ENCODE assay signal across 9 cellular contexts in the genomic region with DNA sequence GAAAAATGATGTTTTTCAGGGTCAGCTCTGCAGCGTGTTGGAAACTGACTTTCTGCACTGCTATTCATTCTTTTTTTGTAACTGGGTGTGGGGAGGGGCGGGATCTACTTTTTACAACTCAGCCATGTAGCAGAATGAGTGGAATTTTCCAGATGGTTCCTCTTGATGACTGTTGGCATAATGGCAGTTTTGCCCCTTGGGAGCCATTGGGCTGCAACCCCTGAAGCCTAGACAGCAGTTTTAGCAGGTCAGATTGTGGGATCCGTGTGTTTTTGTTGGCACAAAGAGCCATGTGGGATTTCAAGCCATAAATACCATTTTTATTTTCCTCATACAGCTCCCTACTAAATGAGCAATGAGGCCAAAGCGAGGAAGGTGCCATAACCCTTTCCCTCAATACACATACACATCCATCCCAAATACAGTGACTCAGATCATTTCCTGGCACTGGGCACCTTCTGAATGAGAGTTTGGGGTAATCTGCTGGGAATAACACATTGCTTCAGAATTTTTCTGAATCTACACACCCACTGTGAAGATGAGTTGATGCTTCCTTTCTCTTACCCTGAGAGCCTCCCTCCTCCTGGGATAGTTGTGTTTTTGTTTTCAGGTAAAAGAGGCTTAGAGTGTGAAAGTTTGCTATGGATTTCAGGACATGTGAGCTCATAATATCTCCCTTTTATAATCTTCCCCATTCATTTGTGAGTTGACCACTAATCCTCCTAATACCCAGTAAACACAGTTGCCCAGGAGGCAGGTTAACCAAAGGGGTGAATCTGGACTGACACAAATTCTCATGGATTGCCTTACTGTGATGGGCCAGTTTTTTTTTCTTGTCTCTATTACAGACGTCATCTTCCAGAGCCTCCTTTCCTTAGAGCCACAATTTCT. TPM values are rescaled to one million over a fixed set of nuclear protein-coding genes. Genes with fewer than 3 reads are reported as not detected.
DNase-seq lines count a peak whose midpoint lies in the region; ATAC-seq, FAIRE-seq and TF ChIP-seq lines count a peak whose summit lies in the region.
"Had no signal": no experiment of that assay in that cellular context is flagged by ENCODE, and none has a peak within 500 bp of the region (broad histone marks: within the 10 kb centered on the region; RNA-seq: fewer than 3 reads in every experiment).

No MANE protein-coding gene starts in this region.

- H3K4me3 ChIP-seq in epithelial cell of esophagus (ENCODE audit: low read length) (no peak overlapping the region), mucosa of descending colon (no peak overlapping the region)

- H3K9me3 Mint-ChIP-seq in activated T-helper 17 cell treated with anti-CD3 and anti-CD28 coated beads, Interleukin-2, amount 50 U/mL, for 72 hours = no peaks in the 10 kb centered on the region
- no peaks in the 10 kb centered on the region for H3K9me3 Mint-ChIP-seq in glutamatergic neuron (ENCODE audit: unreplicated experiment)

- H3K36me3 Mint-ChIP-seq in activated T-helper 17 cell treated with anti-CD3 and anti-CD28 coated beads, Interleukin-2, amount 50 U/mL, for 72 hours (ENCODE audit: low read depth) = peaks cover 51% of the 10 kb centered on the region
- H3K36me3 Mint-ChIP-seq in glutamatergic neuron (ENCODE audit: unreplicated experiment) = no peaks in the 10 kb centered on the region

- H3K4me3 Mint-ChIP-seq in activated T-helper 17 cell treated with anti-CD3 and anti-CD28 coated beads, Interleukin-2, amount 50 U/mL, for 72 hours = no peak overlapping the region
- no peak overlapping the region for H3K4me3 Mint-ChIP-seq in glutamatergic neuron (ENCODE audit: unreplicated experiment)

- peaks cover 24% of the 10 kb centered on the region for H3K4me1 Mint-ChIP-seq in activated T-helper 17 cell treated with anti-CD3 and anti-CD28 coated beads, Interleukin-2, amount 50 U/mL, for 72 hours
- H3K4me1 Mint-ChIP-seq in glutamatergic neuron (ENCODE audit: low read depth, unreplicated experiment) = peaks cover 16% of the 10 kb centered on the region

- no peaks in the 10 kb centered on the region for H3K27me3 Mint-ChIP-seq in activated T-helper 17 cell treated with anti-CD3 and anti-CD28 coated beads, Interleukin-2, amount 50 U/mL, for 72 hours
- peaks cover 2% of the 10 kb centered on the region for H3K27me3 Mint-ChIP-seq in glutamatergic neuron (ENCODE audit: unreplicated experiment)

- TF ChIP-seq CTCF in epithelial cell of esophagus (IDR thresholded peaks at IDR 0.05; ENCODE audit: insufficient read depth, low read depth, low read length, missing control alignments) = no peak
- TF ChIP-seq CTCF in mucosa of descending colon (IDR thresholded peaks at IDR 0.05) = no peak
- no peak for TF ChIP-seq CTCF in glutamatergic neuron (IDR thresholded peaks at IDR 0.05; ENCODE audit: partially characterized antibody, unreplicated experiment)

- no peaks in the 10 kb centered on the region for H3K36me3 ChIP-seq in mucosa of descending colon (ENCODE audit: low read depth)

- H3K4me1 ChIP-seq in mucosa of descending colon (ENCODE audit: low read depth) = peaks cover 57% of the 10 kb centered on the region

- peak; percentile 47 for DNase-seq in NCI-H2171 (lab: John Stamatoyannopoulos, UW)
- DNase-seq in epithelial cell of esophagus (ENCODE audit: low read depth) = peak; percentile 47
- peak in 1 of 3 donors; percentile 75 for DNase-seq in mucosa of descending colon
- no peak for DNase-seq in glutamatergic neuron
- no peak for DNase-seq in nucleus accumbens (lab: John Stamatoyannopoulos, UW)
- no peak for DNase-seq in NCI-H1092 (lab: John Stamatoyannopoulos, UW)
- DNase-seq: cortex of kidney had no signal

- intact Hi-C loops in mucosa of descending colon (cut with DNase I, micrococcal nuclease) = no loop called here

- H3K9me3 ChIP-seq in mucosa of descending colon = no peaks in the 10 kb centered on the region

- FAIRE-seq in A204.1 (lab: Jason Lieb, UNC) = peak; percentile 91

- H3K27ac Mint-ChIP-seq in activated T-helper 17 cell treated with anti-CD3 and anti-CD28 coated beads, Interleukin-2, amount 50 U/mL, for 72 hours = no peak overlapping the region
- no peak overlapping the region for H3K27ac Mint-ChIP-seq in glutamatergic neuron (ENCODE audit: unreplicated experiment)

- peak; percentile 48 for ATAC-seq in mucosa of descending colon
- no peak for ATAC-seq in activated T-helper 17 cell treated with anti-CD3 and anti-CD28 coated beads, Interleukin-2, amount 50 U/mL, for 72 hours (replicated peaks)

RNA-seq across cellular contexts. Expression of a gene that starts 13.1 kb away (rescaled TPM):
- total RNA-seq in mucosa of descending colon (1,000 to 10,000 TPM in 2 of 3 donors, 100 to 1,000 TPM in 1; 540 to 1,335 (median 1,083) TPM), glutamatergic neuron (ENCODE audit: unreplicated experiment) (245 TPM)
- total RNA-seq in activated T-helper 17 cell treated with anti-CD3 and anti-CD28 coated beads, Interleukin-2, amount 50 U/mL, for 72 hours = 100 to 1,000 TPM; 181 to 377 TPM

RNA-seq across cellular contexts. Expression of a gene that starts 56.3 kb away (rescaled TPM):
- total RNA-seq in mucosa of descending colon (100 to 1,000 TPM in 1 of 3 donors, 10 to 100 TPM in 2; 88.8 to 230 (median 93.8) TPM), glutamatergic neuron (ENCODE audit: unreplicated experiment) (45.1 TPM)
- total RNA-seq in activated T-helper 17 cell treated with anti-CD3 and anti-CD28 coated beads, Interleukin-2, amount 50 U/mL, for 72 hours = 100 to 1,000 TPM; 230 to 302 TPM

Comparison
In these comparisons a context has a peak if more than half of its experiments do, and no peak if none do; other contexts are left out.
1. DNase-seq: peak in NCI-H2171 (single experiment) and epithelial cell of esophagus (single experiment); none in glutamatergic neuron (single experiment), nucleus accumbens (0 of 56) and NCI-H1092 (single experiment).